ENCODE assay signal across 20 cellular contexts in the genomic region with DNA sequence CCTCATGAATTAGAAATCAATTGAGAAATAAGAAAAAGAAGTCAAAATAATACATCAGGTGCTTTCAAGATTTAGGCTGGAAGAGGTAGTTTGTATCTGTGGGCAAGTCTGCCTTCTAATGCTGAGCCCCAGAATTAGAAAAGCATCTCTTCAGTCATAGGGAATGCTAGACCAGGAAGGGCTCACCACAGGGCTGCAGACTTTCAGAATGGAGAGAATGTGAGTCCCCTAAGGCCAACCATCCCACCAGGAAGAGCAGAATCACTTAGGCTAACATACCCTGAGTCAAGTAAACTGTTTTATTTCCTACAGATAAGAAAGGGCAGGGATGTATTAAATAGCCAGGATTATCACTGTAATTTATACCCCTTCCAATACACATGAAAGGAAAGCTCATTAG.
A peak's percentile ranks its signal among the peaks of the same experiment; 100 is the strongest.
DNase-seq lines count a peak whose midpoint lies in the region; ATAC-seq and TF ChIP-seq lines count a peak whose summit lies in the region.
"Had no signal": no experiment of that assay in that cellular context is flagged by ENCODE, and none has a peak within 500 bp of the region (broad histone marks: within the 10 kb centered on the region; RNA-seq: fewer than 3 reads in every experiment).

No MANE protein-coding gene starts in this region.

- no peak overlapping the region for H4K91ac ChIP-seq in H9 (ENCODE audit: insufficient read length, low read depth, low read length)

- H3K4me2 ChIP-seq in GM23338 = no peak overlapping the region
- H3K4me2 ChIP-seq in H9 (ENCODE audit: insufficient read depth, insufficient read length, low read length) = no peak overlapping the region
- no peak overlapping the region for H3K4me2 ChIP-seq in MM.1S (ENCODE audit: low read depth, low read length)
- H3K4me2 ChIP-seq: BLaER1 had no signal

- no peak overlapping the region for H4K5ac ChIP-seq in H9 (ENCODE audit: insufficient read length, low read depth, low read length)

- no peaks in the 10 kb centered on the region for H4K20me1 ChIP-seq in GM23338 (replicated peaks; ENCODE audit: insufficient read depth)
- no peaks in the 10 kb centered on the region for H4K20me1 ChIP-seq in H9 (ENCODE audit: control insufficient read depth, insufficient read depth, insufficient read length)
- no peaks in the 10 kb centered on the region for H4K20me1 ChIP-seq in MM.1S (ENCODE audit: insufficient read depth, low read length)
- H4K20me1 ChIP-seq: BLaER1 had no signal

- no peak overlapping the region for H3K23ac ChIP-seq in H9 (ENCODE audit: insufficient read length, low read depth, low read length)

- H3F3A ChIP-seq in GM23338 (replicated peaks; ENCODE audit: low read depth) (no peaks in the 10 kb centered on the region), MM.1S (ENCODE audit: insufficient read depth, low read length) (no peaks in the 10 kb centered on the region)

- no peaks in the 10 kb centered on the region for H3K9me2 ChIP-seq in GM23338 (ENCODE audit: insufficient read depth)
- no peaks in the 10 kb centered on the region for H3K9me2 ChIP-seq in MM.1S (replicated peaks; ENCODE audit: insufficient read depth, low read length)

- TF ChIP-seq CTCF in GM23338 (conservative IDR thresholded peaks at IDR 0.05; ENCODE audit: low read depth in 2 of 2) = no peak
- TF ChIP-seq CTCF in H9 (conservative IDR thresholded peaks at IDR 0.05) = no peak
- TF ChIP-seq CTCF in endodermal cell (conservative IDR thresholded peaks at IDR 0.05) = no peak
- no peak for TF ChIP-seq CTCF in MM.1S (IDR thresholded peaks at IDR 0.05; ENCODE audit: low read length)

- H3K9me3 Mint-ChIP-seq in GM23338 (no peaks in the 10 kb centered on the region), H9 (no peaks in the 10 kb centered on the region), endodermal cell (no peaks in the 10 kb centered on the region)

- H2BK5ac ChIP-seq in H9 (ENCODE audit: insufficient read length, low read length) = no peak overlapping the region

- H3K56ac ChIP-seq in H9 (ENCODE audit: insufficient read length, low read depth, low read length) = no peak overlapping the region

- H3K4me3 ChIP-seq in GM23338 (no peak overlapping the region), endodermal cell (ENCODE audit: low read length) (no peak overlapping the region), MM.1S (ENCODE audit: low read length) (no peak overlapping the region)
- H3K4me3 ChIP-seq: BLaER1, GM12878 had no signal

- H3K27ac ChIP-seq in GM23338 (ENCODE audit: low read depth) (no peak overlapping the region), H9 (ENCODE audit: insufficient read length, low read depth, low read length) (no peak overlapping the region), endodermal cell (ENCODE audit: low read depth, low read length) (no peak overlapping the region), MM.1S (ENCODE audit: low read length) (no peak overlapping the region)
- H3K27ac ChIP-seq: BLaER1, C4-2B had no signal

- no peak overlapping the region for H2BK20ac ChIP-seq in H9 (ENCODE audit: low read depth, low read length, poor library complexity, severe bottlenecking)

- H3K36me3 ChIP-seq in GM23338 (ENCODE audit: insufficient read depth) (no peaks in the 10 kb centered on the region), endodermal cell (ENCODE audit: control insufficient read depth, insufficient read depth, low read length) (no peaks in the 10 kb centered on the region), MM.1S (replicated peaks; ENCODE audit: insufficient read depth, low read length) (no peaks in the 10 kb centered on the region)
- H3K36me3 ChIP-seq: BLaER1 had no signal

- H3K18ac ChIP-seq in H9 (ENCODE audit: insufficient read length, low read depth, low read length) = no peak overlapping the region

- H3K14ac ChIP-seq in H9 (ENCODE audit: insufficient read depth, low read length) = no peak overlapping the region

- DNase-seq in GM23338 (ENCODE audit: low spot score) (peak; percentile 38), H9 (peak; percentile 29), endodermal cell (peak; percentile 55), iPS-NIHi11 (ENCODE audit: low spot score) (peak; percentile 18), NCI-H524 (lab: John Stamatoyannopoulos, UW) (no peak), MM.1S (no peak)
- DNase-seq: Caco-2; CD4-positive, CD25-positive, alpha-beta regulatory T cell; CD8-positive, alpha-beta T cell; DMS153; EL; GDM1; GOT3; HCEC 1CT had no signal

- H3K4me3 Mint-ChIP-seq in GM23338 (no peak overlapping the region), H9 (no peak overlapping the region), endodermal cell (no peak overlapping the region)
- H3K4me3 Mint-ChIP-seq: B cell; CD4-positive, CD25-positive, alpha-beta regulatory T cell; CD8-positive, alpha-beta T cell had no signal

- H2AFZ ChIP-seq in GM23338 (no peak overlapping the region), H9 (ENCODE audit: low read length) (no peak overlapping the region), MM.1S (ENCODE audit: low read length) (no peak overlapping the region)

- no peak overlapping the region for H4K8ac ChIP-seq in H9 (replicated peaks; ENCODE audit: insufficient read length, low read depth, low read length)

- H3K23me2 ChIP-seq in H9 (ENCODE audit: insufficient read length, low read depth, low read length, poor library complexity, severe bottlenecking) = no peaks in the 10 kb centered on the region

- no peak overlapping the region for H2BK120ac ChIP-seq in H9 (ENCODE audit: low read depth, low read length, poor library complexity, severe bottlenecking)

- no peak overlapping the region for H3K4ac ChIP-seq in H9 (ENCODE audit: low read depth, low read length)

- H3K36me3 Mint-ChIP-seq in GM23338 (ENCODE audit: low read depth) = no peaks in the 10 kb centered on the region
- H3K36me3 Mint-ChIP-seq in H9 (ENCODE audit: insufficient read depth in 1 of 3, low read depth in 3 of 3) = no peaks in the 10 kb centered on the region
- H3K36me3 Mint-ChIP-seq in endodermal cell (ENCODE audit: low read depth) = no peaks in the 10 kb centered on the region
- H3K36me3 Mint-ChIP-seq: CD4-positive, CD25-positive, alpha-beta regulatory T cell; CD8-positive, alpha-beta T cell had no signal

- H3K27me3 Mint-ChIP-seq in GM23338 (ENCODE audit: insufficient read depth, low read depth, poor library complexity) = no peaks in the 10 kb centered on the region
- H3K27me3 Mint-ChIP-seq in H9 (ENCODE audit: low read depth) = no peaks in the 10 kb centered on the region
- no peaks in the 10 kb centered on the region for H3K27me3 Mint-ChIP-seq in endodermal cell (ENCODE audit: insufficient read depth)
- H3K27me3 Mint-ChIP-seq: B cell; CD4-positive, CD25-positive, alpha-beta regulatory T cell had no signal

- H3K9ac ChIP-seq in H9 (ENCODE audit: extremely low read depth, insufficient read length, low read length) = no peak overlapping the region
- H3K9ac ChIP-seq in endodermal cell (ENCODE audit: extremely low read depth, low read length, poor library complexity, severe bottlenecking) = no peak overlapping the region
- H3K9ac ChIP-seq in MM.1S (ENCODE audit: low read length) = no peak overlapping the region
- H3K9ac ChIP-seq: BLaER1 had no signal

- H2AK5ac ChIP-seq in H9 (ENCODE audit: insufficient read length, low read length) = no peak overlapping the region

- no peaks in the 10 kb centered on the region for H3K27me3 ChIP-seq in GM23338 (ENCODE audit: insufficient read depth)
- H3K27me3 ChIP-seq in H9 (ENCODE audit: insufficient read depth, low read length) = no peaks in the 10 kb centered on the region
- no peaks in the 10 kb centered on the region for H3K27me3 ChIP-seq in endodermal cell (ENCODE audit: control insufficient read depth, insufficient read depth, low read length, poor library complexity, severe bottlenecking)
- no peaks in the 10 kb centered on the region for H3K27me3 ChIP-seq in MM.1S (replicated peaks; ENCODE audit: insufficient read depth, low read length)
- H3K27me3 ChIP-seq: BLaER1 had no signal

- H3K4me1 Mint-ChIP-seq in GM23338 = no peaks in the 10 kb centered on the region
- no peaks in the 10 kb centered on the region for H3K4me1 Mint-ChIP-seq in H9
- H3K4me1 Mint-ChIP-seq in endodermal cell = peaks cover 23% of the 10 kb centered on the region
- H3K4me1 Mint-ChIP-seq: B cell; CD4-positive, CD25-positive, alpha-beta regulatory T cell had no signal

- no peak overlapping the region; the same call in 1 of the 2 replicates for H3K27ac Mint-ChIP-seq in GM23338
- H3K27ac Mint-ChIP-seq in H9 = no peak overlapping the region
- no peak overlapping the region for H3K27ac Mint-ChIP-seq in endodermal cell
- H3K27ac Mint-ChIP-seq: B cell; CD4-positive, CD25-positive, alpha-beta regulatory T cell; CD8-positive, alpha-beta T cell had no signal

- no peak overlapping the region for H2BK15ac ChIP-seq in H9 (ENCODE audit: low read depth, low read length)

- H3K9me3 ChIP-seq in H9 (ENCODE audit: control insufficient read depth, low read depth, low read length) (no peaks in the 10 kb centered on the region), endodermal cell (ENCODE audit: control insufficient read depth, low read length) (no peaks in the 10 kb centered on the region), MM.1S (replicated peaks; ENCODE audit: insufficient read depth, low read length) (no peaks in the 10 kb centered on the region)
- H3K9me3 ChIP-seq: BLaER1, Caco-2 had no signal

- ATAC-seq in GM23338 (peak; percentile 48; the same call in 2 of the 3 replicates), HG03039 (IDR thresholded peaks at IDR 0.05; ENCODE audit: unreplicated experiment) (no peak), GM19023 (IDR thresholded peaks at IDR 0.05; ENCODE audit: unreplicated experiment) (no peak)
- ATAC-seq: CD8-positive, alpha-beta T cell; GM12878 had no signal

- H3T11ph ChIP-seq in H9 (ENCODE audit: low read length) = no peak overlapping the region

- no peaks in the 10 kb centered on the region for H3K79me1 ChIP-seq in H9 (ENCODE audit: insufficient read depth, low read depth, low read length, poor library complexity, severe bottlenecking)

- H2BK12ac ChIP-seq in H9 (ENCODE audit: insufficient read length, low read depth, low read length) = no peak overlapping the region

- no peaks in the 10 kb centered on the region for H3K4me1 ChIP-seq in GM23338 (ENCODE audit: insufficient read depth)
- no peaks in the 10 kb centered on the region for H3K4me1 ChIP-seq in H9 (ENCODE audit: insufficient read depth, low read length)
- H3K4me1 ChIP-seq in endodermal cell (ENCODE audit: control insufficient read depth, insufficient read depth, low read length) = peaks cover 6% of the 10 kb centered on the region
- no peaks in the 10 kb centered on the region for H3K4me1 ChIP-seq in MM.1S (ENCODE audit: low read length)
- H3K4me1 ChIP-seq: BLaER1, Caco-2 had no signal

- H3K79me2 ChIP-seq in GM23338 (replicated peaks; ENCODE audit: insufficient read depth) (no peaks in the 10 kb centered on the region), H9 (ENCODE audit: insufficient read depth, low read length) (no peaks in the 10 kb centered on the region), MM.1S (ENCODE audit: low read length) (no peaks in the 10 kb centered on the region)

TF ChIP-seq in GM23338, 12 proteins besides CTCF, POLR2A, EP300 and RAD21:
- no peak for TF ChIP-seq POLR2AphosphoS5 (IDR thresholded peaks at IDR 0.05; ENCODE audit: low read depth)

Comparison
In these comparisons a context has a peak if more than half of its experiments do, and no peak if none do; other contexts are left out.
1. DNase-seq: peak in GM23338 (single experiment), H9 (single experiment), endodermal cell (single experiment) and iPS-NIHi11 (single experiment); none in NCI-H524 (0 of 2) and MM.1S (single experiment).